ENCODE assay signal across 16 cellular contexts in the genomic region with DNA sequence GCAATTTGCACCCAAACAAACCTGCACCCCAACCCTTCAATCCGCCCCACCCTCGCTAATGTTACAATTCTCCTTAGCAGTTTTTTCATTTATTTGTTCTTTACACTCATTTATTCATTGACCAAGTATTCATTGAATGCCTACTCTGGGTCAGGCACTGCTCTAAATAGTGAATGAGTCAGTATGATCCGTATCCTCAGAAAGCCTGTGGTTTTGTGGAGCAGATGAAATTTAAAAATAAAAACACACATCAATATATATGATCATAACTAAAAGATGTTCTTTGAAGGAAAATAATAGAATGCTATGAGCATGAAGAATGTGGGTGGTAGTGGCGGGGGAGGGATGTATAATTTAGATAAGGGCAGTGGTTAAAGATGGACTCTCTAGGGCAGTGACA. TPM values are rescaled to one million over a fixed set of nuclear protein-coding genes. Genes with fewer than 3 reads are reported as not detected.
DNase-seq lines count a peak whose midpoint lies in the region; ATAC-seq lines count a peak whose summit lies in the region.
"Had no signal": no experiment of that assay in that cellular context is flagged by ENCODE, and none has a peak within 500 bp of the region (broad histone marks: within the 10 kb centered on the region; RNA-seq: fewer than 3 reads in every experiment).

No MANE protein-coding gene starts in this region.

- no peaks in the 10 kb centered on the region for H3K27me3 ChIP-seq in SJSA1 (replicated peaks)
- H3K27me3 ChIP-seq: gastroesophageal sphincter, vagina had no signal

- no peak for ATAC-seq in HG02623 (IDR thresholded peaks at IDR 0.05; ENCODE audit: unreplicated experiment)
- ATAC-seq: activated naive CD4-positive, alpha-beta T cell treated with anti-CD3 and anti-CD28 coated beads, Interleukin-2, amount 50 U/mL, for 72 hours; gastroesophageal sphincter had no signal

- DNase-seq in GM04503 (ENCODE audit: low read depth) (peak; percentile 45), SJSA1 (ENCODE audit: low read depth in 1 of 2, low spot score in 2 of 2) (peak in 1 of 2 experiments; percentile 52), fibroblast of peridontal ligament (ENCODE audit: extremely low read depth) (peak; percentile 87), renal cortical epithelial cell (ENCODE audit: low read depth) (peak; percentile 81), DMS153 (lab: John Stamatoyannopoulos, UW) (no peak), NCI-H2171 treated with DMSO at 0.1 percent for 48 hours (lab: John Stamatoyannopoulos, UW) (no peak)
- no peak for DNase-seq in stimulated activated CD4-positive, alpha-beta T cell treated with anti-CD3 and anti-CD28 coated beads, Interleukin-4, amount 100 ng/mL, for 24 hours
- DNase-seq: dermis blood vessel endothelial cell; islet precursor cell; stimulated activated CD4-positive, alpha-beta T cell treated with anti-CD3 and anti-CD28 coated beads, Interleukin-2, amount 100 ng/mL, for 48 hours; WERI-Rb-1 had no signal

- H3K36me3 ChIP-seq in SJSA1: no peaks in the 10 kb centered on the region
- H3K36me3 ChIP-seq: gastroesophageal sphincter, vagina, WERI-Rb-1 had no signal

- H3K27ac ChIP-seq in SJSA1: peak overlapping the region; percentile 6; the same call in 1 of the 2 replicates
- H3K27ac ChIP-seq: gastroesophageal sphincter, vagina, WERI-Rb-1 had no signal

- no peaks in the 10 kb centered on the region for H3K9me3 ChIP-seq in SJSA1 (replicated peaks)
- H3K9me3 ChIP-seq: gastroesophageal sphincter, vagina had no signal

- H3K4me3 ChIP-seq in SJSA1: no peak overlapping the region
- H3K4me3 ChIP-seq: gastroesophageal sphincter, vagina had no signal

- H3K4me1 ChIP-seq in SJSA1 (replicated peaks): peaks cover 28% of the 10 kb centered on the region
- H3K4me1 ChIP-seq: vagina had no signal

RNA-seq across cellular contexts. Expression of a gene that starts 13.3 kb away (rescaled TPM):
- 32.5 and 39.3 TPM in 2 replicates for total RNA-seq in SJSA1 (2014; rRNA removed; shearing (Covaris generic))
- total RNA-seq in renal cortical epithelial cell: 16.0 and 41.0 TPM in 2 replicates

RNA-seq across cellular contexts. Expression of a gene that starts 35.2 kb away (rescaled TPM):
- 1.8 and 5.2 TPM in 2 replicates for total RNA-seq in SJSA1 (2014; rRNA removed; shearing (Covaris generic))
- total RNA-seq in renal cortical epithelial cell: 10.2 and 23.3 TPM in 2 replicates

RNA-seq across cellular contexts. Expression of a gene that starts 49.8 kb away (rescaled TPM):
- total RNA-seq in SJSA1 (2014; rRNA removed; shearing (Covaris generic)): not detected in 2 replicates
- not detected in 2 replicates for total RNA-seq in renal cortical epithelial cell
- total RNA-seq: activated naive CD4-positive, alpha-beta T cell treated with anti-CD3 and anti-CD28 coated beads, Interleukin-2, amount 50 U/mL, for 72 hours; dermis blood vessel endothelial cell; gastroesophageal sphincter; pulmonary artery endothelial cell; vagina had no signal

Comparison
In these comparisons a context has a peak if more than half of its experiments do, and no peak if none do; other contexts are left out.
1. DNase-seq: peak in GM04503 (single experiment), fibroblast of peridontal ligament (single experiment) and renal cortical epithelial cell (single experiment); none in stimulated activated CD4-positive, alpha-beta T cell treated with anti-CD3 and anti-CD28 coated beads, Interleukin-4, amount 100 ng/mL, for 24 hours (single experiment), DMS153 (single experiment) and NCI-H2171 treated with DMSO at 0.1 percent for 48 hours (single experiment).